Comparison of ENCODE assay signal across 13 cellular contexts in genomic region chr16:54171855-54172537, GRCh38.
DNase-seq lines count a peak whose midpoint lies in the region; ATAC-seq and TF ChIP-seq lines count a peak whose summit lies in the region.
"Had no signal": no experiment of that assay in that cellular context is flagged by ENCODE, and none has a peak within 500 bp of the region (broad histone marks: within the 10 kb centered on the region; RNA-seq: fewer than 3 reads in every experiment).

No MANE protein-coding gene starts in this region.

- no peak for TF ChIP-seq CTCF in fibroblast of lung (conservative IDR thresholded peaks at IDR 0.05 in 1 of 2, IDR thresholded peaks at IDR 0.05 in 1 of 2; ENCODE audit: low read depth in 1 of 2, low read length in 2 of 2)
- TF ChIP-seq CTCF in type B pancreatic cell (conservative IDR thresholded peaks at IDR 0.05): no peak

- no peak overlapping the region for H3K27ac Mint-ChIP-seq in type B pancreatic cell
- H3K27ac Mint-ChIP-seq in T-helper 17 cell: no peak overlapping the region
- H3K27ac Mint-ChIP-seq: naive B cell had no signal

- no peak overlapping the region for H3K9ac ChIP-seq in fibroblast of lung (ENCODE audit: insufficient read depth, low read length)

- H3K4me1 ChIP-seq in fibroblast of lung (ENCODE audit: control insufficient read depth, extremely low read depth, insufficient read depth, low read length): no peaks in the 10 kb centered on the region

- no peak overlapping the region for H3K4me2 ChIP-seq in fibroblast of lung (ENCODE audit: extremely low read depth, insufficient read depth, low read length)

- ATAC-seq in GM18868 (IDR thresholded peaks at IDR 0.05; ENCODE audit: unreplicated experiment): no peak
- ATAC-seq in T-helper 17 cell: no peak

- no peaks in the 10 kb centered on the region for H3K36me3 ChIP-seq in fibroblast of lung (ENCODE audit: control insufficient read depth, insufficient read depth, low read length)
- H3K36me3 ChIP-seq: esophagus muscularis mucosa had no signal

- H4K20me1 ChIP-seq in fibroblast of lung (ENCODE audit: control insufficient read depth, extremely low read depth, insufficient read depth, low read length): no peaks in the 10 kb centered on the region

- H3K36me3 Mint-ChIP-seq in type B pancreatic cell (no peaks in the 10 kb centered on the region), T-helper 17 cell (ENCODE audit: low read depth) (no peaks in the 10 kb centered on the region)
- H3K36me3 Mint-ChIP-seq: naive B cell had no signal

- H3K4me1 Mint-ChIP-seq in type B pancreatic cell (ENCODE audit: unreplicated experiment) (peaks cover 56% of the 10 kb centered on the region), T-helper 17 cell (no peaks in the 10 kb centered on the region)
- H3K4me1 Mint-ChIP-seq: naive B cell had no signal

- H3K27me3 Mint-ChIP-seq in type B pancreatic cell: peaks cover 60% of the 10 kb centered on the region
- peaks cover 31% of the 10 kb centered on the region for H3K27me3 Mint-ChIP-seq in T-helper 17 cell

- peaks cover 2% of the 10 kb centered on the region for H3K27me3 ChIP-seq in fibroblast of lung (ENCODE audit: control insufficient read depth, insufficient read depth, low read length)

- DNase-seq in NOMO-1 (lab: John Stamatoyannopoulos, UW; ENCODE audit: unreplicated experiment in 2 of 2) (peak; percentile 3 to 72), NOMO-1 treated with dmso at 0.1 percent for 144 hours (lab: John Stamatoyannopoulos, UW; ENCODE audit: unreplicated experiment) (no peak), NOMO-1 treated with DMSO at 0.1 percent for 48 hours (lab: John Stamatoyannopoulos, UW; ENCODE audit: unreplicated experiment) (peak; percentile 72), fibroblast of lung (ENCODE audit: low read depth in 2 of 2) (peak; percentile 23 to 90), type B pancreatic cell (ENCODE audit: extremely low spot score, unreplicated experiment) (no peak), NK-92 (lab: John Stamatoyannopoulos, UW; ENCODE audit: unreplicated experiment) (no peak), T-helper 17 cell (no peak)
- DNase-seq: activated effector memory CD4-positive, alpha-beta T cell treated with Interleukin-2 at 50 U/mL for 16 hours; AML-193; naive B cell; T-helper 9 cell had no signal

- H3K79me2 ChIP-seq in fibroblast of lung (ENCODE audit: control insufficient read depth, insufficient read depth, low read length): no peaks in the 10 kb centered on the region

- H3K27ac ChIP-seq in fibroblast of lung (ENCODE audit: insufficient read depth, low read length): no peak overlapping the region
- H3K27ac ChIP-seq: esophagus muscularis mucosa had no signal

- H3K9me3 ChIP-seq in fibroblast of lung (ENCODE audit: control insufficient read depth, insufficient read depth, low read depth, low read length) (no peaks in the 10 kb centered on the region), T-helper 17 cell (ENCODE audit: control insufficient read depth, low read length, poor library complexity, severe bottlenecking) (no peaks in the 10 kb centered on the region)
- H3K9me3 ChIP-seq: esophagus muscularis mucosa had no signal

- H2AFZ ChIP-seq in fibroblast of lung (ENCODE audit: low read length): no peak overlapping the region

- H3K4me3 ChIP-seq in fibroblast of lung (replicated peaks in 1 of 4; ENCODE audit: control extremely low read depth in 1 of 4, insufficient read depth in 1 of 4, low read depth in 3 of 4, low read length in 4 of 4): no peak overlapping the region
- H3K4me3 ChIP-seq: esophagus muscularis mucosa had no signal

- no peaks in the 10 kb centered on the region for H3K9me3 Mint-ChIP-seq in type B pancreatic cell

- H3K4me3 Mint-ChIP-seq in type B pancreatic cell (peak overlapping the region; percentile 72), T-helper 17 cell (no peak overlapping the region)
- H3K4me3 Mint-ChIP-seq: naive B cell had no signal

Comparison
In these comparisons a context has a peak if more than half of its experiments do, and no peak if none do; other contexts are left out.
1. DNase-seq: peak in NOMO-1 (2 of 2), NOMO-1 treated with DMSO at 0.1 percent for 48 hours (single experiment) and fibroblast of lung (2 of 2); none in NOMO-1 treated with dmso at 0.1 percent for 144 hours (single experiment), type B pancreatic cell (single experiment), NK-92 (single experiment) and T-helper 17 cell (0 of 3).